8 cellular contexts compared by ENCODE assay signal in the genomic region with DNA sequence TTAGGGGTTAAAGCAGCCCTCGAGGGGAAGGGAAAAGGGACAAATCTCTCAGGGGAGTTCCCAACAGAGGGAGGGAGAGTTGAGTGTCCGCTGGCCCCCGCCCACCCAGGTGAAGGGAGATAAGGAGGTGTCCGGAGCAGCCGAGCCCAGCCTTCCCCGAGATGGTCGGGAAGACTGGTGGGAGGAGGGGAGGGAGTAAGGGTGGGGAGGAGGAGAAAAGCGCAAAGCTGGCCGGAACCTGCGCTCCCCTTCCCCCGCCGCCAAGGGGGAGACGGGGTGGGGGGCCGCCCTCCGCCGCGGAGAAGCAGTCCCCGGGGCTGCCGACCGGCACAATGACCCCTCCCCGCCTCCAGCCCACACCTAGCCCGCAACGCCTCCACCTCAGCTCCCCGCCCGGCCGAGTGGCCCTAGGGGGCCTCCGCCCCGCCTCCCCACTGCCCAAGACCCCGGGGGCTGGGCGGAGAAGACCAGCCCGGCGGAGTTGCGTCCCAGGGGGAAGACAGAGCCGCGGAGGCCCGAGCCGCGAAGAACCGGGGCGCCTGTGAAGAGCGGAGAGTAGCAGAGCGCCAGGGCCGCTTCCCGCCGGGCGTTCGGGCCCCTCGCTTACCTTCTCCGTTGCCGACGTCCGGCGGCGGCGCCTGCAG. TPM values are rescaled to one million over a fixed set of nuclear protein-coding genes. Genes with fewer than 3 reads are reported as not detected.
DNase-seq lines count a peak whose midpoint lies in the region; ATAC-seq and TF ChIP-seq lines count a peak whose summit lies in the region.

No MANE protein-coding gene starts in this region.

- H3K4me1 Mint-ChIP-seq in glutamatergic neuron (ENCODE audit: low read depth, unreplicated experiment) = peaks cover 9% of the 10 kb centered on the region
- H3K4me1 Mint-ChIP-seq in osteocyte (ENCODE audit: unreplicated experiment) = peaks cover 38% of the 10 kb centered on the region

- H3K27me3 Mint-ChIP-seq in glutamatergic neuron (ENCODE audit: unreplicated experiment) (peaks cover 9% of the 10 kb centered on the region), osteocyte (ENCODE audit: unreplicated experiment) (no peaks in the 10 kb centered on the region)

- no peak for TF ChIP-seq CTCF in A673 (conservative IDR thresholded peaks at IDR 0.05; ENCODE audit: low read depth, low read length)
- TF ChIP-seq CTCF in glutamatergic neuron (IDR thresholded peaks at IDR 0.05; ENCODE audit: partially characterized antibody, unreplicated experiment) = no peak
- TF ChIP-seq CTCF in osteocyte (IDR thresholded peaks at IDR 0.05) = no peak

- BruUV-seq in A673 (replicated peaks; lab: Mats Ljungman, UMichigan) = no TSS peak

- no peaks in the 10 kb centered on the region for H3K27me3 ChIP-seq in A673 (replicated peaks; ENCODE audit: insufficient read depth, low read depth, low read length, poor library complexity)
- no peaks in the 10 kb centered on the region for H3K27me3 ChIP-seq in NT2/D1 (ENCODE audit: insufficient read depth, insufficient read length)

- intact Hi-C loops in A673 (cut with micrococcal nuclease; ENCODE audit: unreplicated experiment) = loop anchor here (2.0 kb wide), 1 partner anchor 175 kb away; a partner anchor contains a TSS

- ATAC-seq in GM18517 (IDR thresholded peaks at IDR 0.05; ENCODE audit: unreplicated experiment) = peak; percentile 7
- peak; percentile 12 for ATAC-seq in HG03095 (IDR thresholded peaks at IDR 0.05; ENCODE audit: unreplicated experiment)

- H3K36me3 Mint-ChIP-seq in glutamatergic neuron (ENCODE audit: unreplicated experiment) (no peaks in the 10 kb centered on the region), osteocyte (ENCODE audit: unreplicated experiment) (no peaks in the 10 kb centered on the region)

- POLR2A ChIA-PET in A673 (lab: Charles Lee; ENCODE audit: low non-redundant PET) = no interaction called here

- H3K4me1 ChIP-seq in A673 (ENCODE audit: insufficient read depth, low read length, poor library complexity, severe bottlenecking) = peaks cover 8% of the 10 kb centered on the region
- H3K4me1 ChIP-seq in NT2/D1 (ENCODE audit: insufficient read depth, insufficient read length) = no peaks in the 10 kb centered on the region
- no peaks in the 10 kb centered on the region for H3K4me1 ChIP-seq in urinary bladder (ENCODE audit: insufficient read depth)

- under 1% methylated on average over 55 of the region's 55 CpGs for WGBS in urinary bladder

- H3K4me3 Mint-ChIP-seq in glutamatergic neuron (ENCODE audit: unreplicated experiment) = peak overlapping the region; percentile 98
- peak overlapping the region; percentile 99 for H3K4me3 Mint-ChIP-seq in osteocyte (ENCODE audit: unreplicated experiment)

- H3K9me3 Mint-ChIP-seq in glutamatergic neuron (ENCODE audit: unreplicated experiment) = peaks cover 11% of the 10 kb centered on the region
- peaks cover under 1% of the 10 kb centered on the region for H3K9me3 Mint-ChIP-seq in osteocyte (ENCODE audit: unreplicated experiment)

- peak overlapping the region; percentile 92 for H3K27ac Mint-ChIP-seq in glutamatergic neuron (ENCODE audit: unreplicated experiment)
- H3K27ac Mint-ChIP-seq in osteocyte (ENCODE audit: unreplicated experiment) = peak overlapping the region; percentile 98

- peak overlapping the region; percentile 96 for H3K9ac ChIP-seq in NT2/D1 (ENCODE audit: insufficient read length, low read depth)

- CTCF ChIA-PET in A673 (lab: Charles Lee) = interaction anchor here (0.6 to 0.8 kb wide), 2 partner anchors 10 to 175 kb away, joined by 3 to 5 read pairs; no protein-coding TSS in a partner anchor

- peak; percentile 60 for DNase-seq in A673 (ENCODE audit: low spot score)
- DNase-seq in NT2/D1 (ENCODE audit: low read depth, low spot score) = peak; percentile 48
- DNase-seq in activated effector memory CD4-positive, alpha-beta T cell treated with anti-CD3 and anti-CD28 coated beads, Interleukin-2, amount 50 U/mL, for 16 hours = peak; percentile 80
- peak; percentile 68 for DNase-seq in glutamatergic neuron
- peak; percentile 85 for DNase-seq in osteocyte (ENCODE audit: extremely low spot score, unreplicated experiment)

- peak overlapping the region; percentile 95 for H3K27ac ChIP-seq in A673 (ENCODE audit: low read depth, low read length, poor library complexity, severe bottlenecking)
- peak overlapping the region; percentile 94 for H3K27ac ChIP-seq in urinary bladder (ENCODE audit: low read depth)

- H3K4me3 ChIP-seq in A673 (ENCODE audit: low read depth, low read length, poor library complexity, severe bottlenecking) (peak overlapping the region; percentile 99), NT2/D1 (ENCODE audit: insufficient read length, low read depth) (peak overlapping the region; percentile 91), urinary bladder (ENCODE audit: low read depth, low read length) (peak overlapping the region; percentile 99)

- H3K36me3 ChIP-seq in A673 (ENCODE audit: insufficient read depth, low read length, poor library complexity, severe bottlenecking) (no peaks in the 10 kb centered on the region), NT2/D1 (ENCODE audit: insufficient read depth, insufficient read length, low read length) (no peaks in the 10 kb centered on the region), urinary bladder (ENCODE audit: insufficient read depth) (no peaks in the 10 kb centered on the region)

- H3K9me3 ChIP-seq in A673 (ENCODE audit: low read depth, low read length, poor library complexity, severe bottlenecking) (peaks cover 5% of the 10 kb centered on the region), NT2/D1 (ENCODE audit: insufficient read depth, low read length) (peaks cover 11% of the 10 kb centered on the region; the same call in 1 of the 2 replicates)

RNA-seq across cellular contexts. Expression of a gene that starts 0.5 kb away (rescaled TPM):
- 94.1 and 112 TPM in 2 replicates for total RNA-seq in A673 (2021)
- 97.6 TPM for total RNA-seq in glutamatergic neuron (ENCODE audit: unreplicated experiment)
- total RNA-seq in osteocyte = 74.2 and 85.6 TPM in 2 replicates
- 81.1 TPM for total RNA-seq in urinary bladder
- polyA plus RNA-seq in urinary bladder = 20.5 TPM

RNA-seq across cellular contexts. Expression of a gene that starts 0.9 kb away (rescaled TPM):
- 15.7 and 18.1 TPM in 2 replicates for total RNA-seq in A673 (2021)
- 11.4 TPM for total RNA-seq in glutamatergic neuron (ENCODE audit: unreplicated experiment)
- 38.0 and 43.8 TPM in 2 replicates for total RNA-seq in osteocyte
- total RNA-seq in urinary bladder = 24.6 TPM
- 74.5 TPM for polyA plus RNA-seq in urinary bladder

Comparison
In these comparisons a context has a peak if more than half of its experiments do, and no peak if none do; other contexts are left out.
1. Peak in every context shown above with its lines: DNase-seq, ATAC-seq, H3K4me3 ChIP-seq and H3K27ac ChIP-seq.